Comparison of ENCODE assay signal across 17 cellular contexts in genomic region chr13:99050983-99051488, GRCh38.
DNase-seq lines count a peak whose midpoint lies in the region; ATAC-seq, FAIRE-seq and TF ChIP-seq lines count a peak whose summit lies in the region.
"Had no signal": no experiment of that assay in that cellular context is flagged by ENCODE, and none has a peak within 500 bp of the region (broad histone marks: within the 10 kb centered on the region; RNA-seq: fewer than 3 reads in every experiment).

No MANE protein-coding gene starts in this region.

- H4K12ac ChIP-seq in trophoblast cell (ENCODE audit: low read depth, low read length) = no peak overlapping the region

- H3K36me3 Mint-ChIP-seq in activated T-cell treated with anti-CD3 and anti-CD28 coated beads, Interleukin-2, amount 50 U/mL, for 72 hours (ENCODE audit: insufficient read depth in 2 of 2) = peaks cover 0 to 2% of the 10 kb centered on the region in 2 donors

- H3K4me2 ChIP-seq in trophoblast cell (ENCODE audit: low read length) = no peak overlapping the region

- peaks cover 96% of the 10 kb centered on the region for H3K4me1 Mint-ChIP-seq in activated T-cell treated with anti-CD3 and anti-CD28 coated beads, Interleukin-2, amount 50 U/mL, for 72 hours (ENCODE audit: low read depth)

- no peak overlapping the region for H3K14ac ChIP-seq in trophoblast cell (ENCODE audit: low read length)

- H4K8ac ChIP-seq in trophoblast cell (ENCODE audit: low read depth, low read length) = no peak overlapping the region

- H3K9ac ChIP-seq in trophoblast cell (ENCODE audit: low read length) = no peak overlapping the region

- H2AK5ac ChIP-seq in trophoblast cell (ENCODE audit: low read length) = no peak overlapping the region

- no CpG with 5 or more reads among the region's 7 CpGs for WGBS in trophoblast cell (ENCODE audit: extremely low coverage, insufficient coverage, insufficient read length)

- peak overlapping the region; percentile 77 for H3K27ac ChIP-seq in RWPE2 (ENCODE audit: poor library complexity, severe bottlenecking)
- H3K27ac ChIP-seq in effector memory CD4-positive, alpha-beta T cell (ENCODE audit: insufficient read depth, low read length, poor library complexity, severe bottlenecking) = peak overlapping the region; percentile 50
- peak overlapping the region; percentile 5 for H3K27ac ChIP-seq in trophoblast cell (ENCODE audit: low read depth, low read length)
- H3K27ac ChIP-seq: brain microvascular endothelial cell had no signal

- DNase-seq in activated T-cell treated with anti-CD3 and anti-CD28 coated beads, Interleukin-2, amount 50 U/mL, for 72 hours = no peak
- no peak for DNase-seq in activated T-cell treated with anti-CD3 and anti-CD28 coated beads, Interleukin-2, amount 50 U/mL, for 1 hour
- DNase-seq in RWPE2 (ENCODE audit: low spot score) (no peak), trophoblast cell (no peak), urothelium cell line (ENCODE audit: low spot score) (no peak), NCI-H82 (lab: John Stamatoyannopoulos, UW) (no peak)
- no peak for DNase-seq in effector memory CD4-positive, alpha-beta T cell
- DNase-seq: brain microvascular endothelial cell; heart right ventricle; Karpas-422; NCI-H2227 treated with DMSO at 0.1 percent for 48 hours; NK-92 treated with Interleukin-12 subunit alpha and Interleukin-12 subunit beta, amount 100 ng/mL, for 24 hours; substantia nigra had no signal

- peak overlapping the region; percentile 71 for H3K27ac Mint-ChIP-seq in activated T-cell treated with anti-CD3 and anti-CD28 coated beads, Interleukin-2, amount 50 U/mL, for 72 hours

- peak overlapping the region; percentile 43 for H3K18ac ChIP-seq in trophoblast cell (ENCODE audit: low read length)

- H4K91ac ChIP-seq in trophoblast cell (ENCODE audit: low read depth, low read length) = no peak overlapping the region

- H3K4ac ChIP-seq in trophoblast cell (ENCODE audit: low read depth, low read length) = no peak overlapping the region

- no peak for ATAC-seq in activated T-cell treated with anti-CD3 and anti-CD28 coated beads, Interleukin-2, amount 50 U/mL, for 72 hours (replicated peaks in 1 of 2)
- ATAC-seq in RWPE2 (ENCODE audit: low read depth) (no peak), GM19397 (IDR thresholded peaks at IDR 0.05; ENCODE audit: unreplicated experiment) (no peak)
- ATAC-seq: heart right ventricle, Right ventricle myocardium inferior had no signal

- H2BK12ac ChIP-seq in trophoblast cell (ENCODE audit: low read length) = no peak overlapping the region

- peaks cover 3% of the 10 kb centered on the region for H3K79me1 ChIP-seq in trophoblast cell (ENCODE audit: low read length)

- no peaks in the 10 kb centered on the region for H3K9me3 Mint-ChIP-seq in activated T-cell treated with anti-CD3 and anti-CD28 coated beads, Interleukin-2, amount 50 U/mL, for 72 hours

- H3K4me1 ChIP-seq in RWPE2 (ENCODE audit: insufficient read depth, poor library complexity, severe bottlenecking) = peaks cover 36% of the 10 kb centered on the region
- H3K4me1 ChIP-seq in effector memory CD4-positive, alpha-beta T cell (ENCODE audit: control insufficient read depth, insufficient read depth, low read length, poor library complexity, severe bottlenecking) = peaks cover 90% of the 10 kb centered on the region
- H3K4me1 ChIP-seq in trophoblast cell (ENCODE audit: control insufficient read depth in 1 of 2, insufficient read depth in 2 of 2, low read length in 2 of 2) = peaks cover 16 to 22% of the 10 kb centered on the region in 2 experiments
- H3K4me1 ChIP-seq: HAP-1 had no signal

- no peaks in the 10 kb centered on the region for H3K27me3 ChIP-seq in RWPE2 (ENCODE audit: insufficient read depth, poor library complexity, severe bottlenecking)
- no peaks in the 10 kb centered on the region for H3K27me3 ChIP-seq in effector memory CD4-positive, alpha-beta T cell (replicated peaks; ENCODE audit: control insufficient read depth, insufficient read depth, low read length, poor library complexity, severe bottlenecking)
- H3K27me3 ChIP-seq in trophoblast cell (ENCODE audit: insufficient read depth, low read length) = no peaks in the 10 kb centered on the region
- H3K27me3 ChIP-seq: brain microvascular endothelial cell had no signal

- H2AFZ ChIP-seq in trophoblast cell (ENCODE audit: insufficient read depth, low read length, poor library complexity) = no peak overlapping the region

- H2BK5ac ChIP-seq in trophoblast cell (ENCODE audit: low read depth, low read length, poor library complexity) = no peak overlapping the region

- H3K9me3 ChIP-seq in RWPE2 (ENCODE audit: severe bottlenecking) = no peaks in the 10 kb centered on the region
- H3K9me3 ChIP-seq in effector memory CD4-positive, alpha-beta T cell (ENCODE audit: control insufficient read depth, low read length) = no peaks in the 10 kb centered on the region
- H3K9me3 ChIP-seq in trophoblast cell (ENCODE audit: insufficient read depth, low read depth, low read length) = no peaks in the 10 kb centered on the region
- H3K9me3 ChIP-seq: HAP-1, heart right ventricle had no signal

- H3K23ac ChIP-seq in trophoblast cell (ENCODE audit: low read length) = no peak overlapping the region

- no peak for TF ChIP-seq CTCF in RWPE2 (IDR thresholded peaks at IDR 0.05; ENCODE audit: poor library complexity, severe bottlenecking)

- H3K79me2 ChIP-seq in trophoblast cell (ENCODE audit: control insufficient read depth, insufficient read depth, low read length, poor library complexity) = no peaks in the 10 kb centered on the region

- no peaks in the 10 kb centered on the region for H3K36me3 ChIP-seq in RWPE2 (ENCODE audit: low read depth)
- H3K36me3 ChIP-seq in effector memory CD4-positive, alpha-beta T cell (ENCODE audit: control insufficient read depth, insufficient read depth, low read length) = no peaks in the 10 kb centered on the region
- no peaks in the 10 kb centered on the region for H3K36me3 ChIP-seq in trophoblast cell (ENCODE audit: control insufficient read depth in 1 of 2, insufficient read depth in 2 of 2, low read length in 2 of 2)
- H3K36me3 ChIP-seq: brain microvascular endothelial cell, HAP-1, heart right ventricle had no signal

- H3K4me3 ChIP-seq in RWPE2 (ENCODE audit: severe bottlenecking) (no peak overlapping the region), trophoblast cell (ENCODE audit: low read depth, low read length) (no peak overlapping the region)
- peak overlapping the region; percentile 18 for H3K4me3 ChIP-seq in effector memory CD4-positive, alpha-beta T cell (ENCODE audit: insufficient read depth, low read depth, low read length, poor library complexity, severe bottlenecking)
- H3K4me3 ChIP-seq: HAP-1, heart right ventricle had no signal

- H3K27me3 Mint-ChIP-seq in activated T-cell treated with anti-CD3 and anti-CD28 coated beads, Interleukin-2, amount 50 U/mL, for 72 hours (ENCODE audit: low read depth) = no peaks in the 10 kb centered on the region

- H2BK120ac ChIP-seq in trophoblast cell (ENCODE audit: insufficient read depth, low read length, poor library complexity) = no peak overlapping the region

- FAIRE-seq in urothelium cell line (lab: Jason Lieb, UNC) = no peak
- FAIRE-seq: G401.6 had no signal

- H3K4me3 Mint-ChIP-seq in activated T-cell treated with anti-CD3 and anti-CD28 coated beads, Interleukin-2, amount 50 U/mL, for 72 hours = peak overlapping the region; percentile 67 to 86

Comparison
In these comparisons a context has a peak if more than half of its experiments do, and no peak if none do; other contexts are left out.
1. H3K27ac ChIP-seq: peak in every context shown above with its lines; median percentile 77 in RWPE2; 50 in effector memory CD4-positive, alpha-beta T cell; 5 in trophoblast cell.